ENCODE assay signal across 1 cellular context in the genomic region with DNA sequence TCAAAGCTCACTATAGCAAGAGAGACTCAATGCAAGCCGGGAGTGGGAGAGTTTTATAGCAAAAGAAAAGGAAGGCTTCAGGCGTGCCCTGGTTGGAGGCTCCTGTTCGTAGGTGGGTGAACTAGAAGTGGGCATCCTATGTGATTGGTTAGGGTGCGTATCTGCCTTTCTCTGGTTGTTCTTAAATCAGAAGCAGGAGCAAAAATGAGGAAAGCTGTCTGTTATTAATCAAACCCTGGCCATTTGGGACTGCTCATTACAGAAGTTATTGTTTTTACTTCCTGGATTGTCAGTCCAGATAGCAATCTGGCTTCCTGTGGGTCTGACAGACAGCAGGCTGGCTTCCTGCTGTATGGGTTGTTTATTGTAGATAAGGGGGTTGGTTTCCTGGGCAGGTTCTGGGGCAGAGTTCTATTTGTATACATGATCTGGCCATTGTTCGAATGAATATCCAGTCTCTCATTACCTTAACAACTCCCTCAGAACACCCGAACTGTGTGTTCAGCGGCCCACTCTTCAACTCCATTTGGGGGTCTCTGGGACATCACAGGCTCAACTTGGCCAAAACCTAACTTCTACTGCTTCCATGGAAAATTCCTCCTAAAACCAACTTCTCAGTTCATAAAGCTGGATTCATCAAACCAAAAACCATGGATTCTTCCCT.
TF ChIP-seq lines count a peak whose summit lies in the region.

No MANE protein-coding gene starts in this region.

TF ChIP-seq in K562, 482 proteins besides CTCF, POLR2A, EP300 and RAD21 (continues in another document):
- TF ChIP-seq, protein P1, sequence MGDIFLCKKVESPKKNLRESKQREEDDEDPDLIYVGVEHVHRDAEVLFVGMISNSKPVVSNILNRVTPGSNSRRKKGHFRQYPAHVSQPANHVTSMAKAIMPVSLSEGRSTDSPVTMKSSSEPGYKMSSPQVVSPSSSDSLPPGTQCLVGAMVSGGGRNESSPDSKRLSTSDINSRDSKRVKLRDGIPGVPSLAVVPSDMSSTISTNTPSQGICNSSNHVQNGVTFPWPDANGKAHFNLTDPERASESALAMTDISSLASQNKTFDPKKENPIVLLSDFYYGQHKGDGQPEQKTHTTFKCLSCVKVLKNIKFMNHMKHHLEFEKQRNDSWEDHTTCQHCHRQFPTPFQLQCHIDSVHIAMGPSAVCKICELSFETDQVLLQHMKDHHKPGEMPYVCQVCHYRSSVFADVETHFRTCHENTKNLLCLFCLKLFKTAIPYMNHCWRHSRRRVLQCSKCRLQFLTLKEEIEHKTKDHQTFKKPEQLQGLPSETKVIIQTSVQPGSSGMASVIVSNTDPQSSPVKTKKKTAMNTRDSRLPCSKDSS (IDR thresholded peaks at IDR 0.05; ENCODE audit: low read depth, partially characterized antibody) = peak; percentile 16
- TF ChIP-seq GATAD2B (IDR thresholded peaks at IDR 0.05; ENCODE audit: borderline replicate concordance) (peak; percentile 46; the same call in 1 of the 2 replicates), SMAD1 (IDR thresholded peaks at IDR 0.05; ENCODE audit: low read depth, low read length, partially characterized antibody) (peak; percentile 42), KAT8 (IDR thresholded peaks at IDR 0.05; ENCODE audit: low read depth) (no peak), MTA2 (IDR thresholded peaks at IDR 0.05; ENCODE audit: low read depth) (peak; percentile 45; the same call in 1 of the 2 replicates), TCF7 (IDR thresholded peaks at IDR 0.05; ENCODE audit: borderline replicate concordance) (no peak), LEF1 (IDR thresholded peaks at IDR 0.05) (peak; percentile 72), TRIM28 (IDR thresholded peaks at IDR 0.05) (peak; percentile 91), STAT5A (IDR thresholded peaks at IDR 0.05; ENCODE audit: borderline replicate concordance, low read length) (peak; percentile 52), FOS (IDR thresholded peaks at IDR 0.05; ENCODE audit: extremely low read depth, insufficient read length) (no peak), TRIM24 (IDR thresholded peaks at IDR 0.05) (peak; percentile 57 to 90; a peak in 3 of 4 replicates), GABPB1 (CRISPR knock-in tag; IDR thresholded peaks at IDR 0.05) (peak; percentile 49; the same call in 1 of the 2 replicates), KLF16 (IDR thresholded peaks at IDR 0.05) (0 out of 2 replicates have a peak, but pooled peaks have one; percentile 42), NRF1 (conservative IDR thresholded peaks at IDR 0.05 in 1 of 2, IDR thresholded peaks at IDR 0.05 in 1 of 2) (peak in 1 of 2 experiments; percentile 22; a peak in 1 of 4 replicates), MAZ (CRISPR knock-in tag; conservative IDR thresholded peaks at IDR 0.05 in 1 of 2, IDR thresholded peaks at IDR 0.05 in 1 of 2) (peak in 1 of 2 experiments; percentile 45; a peak in 1 of 4 replicates), ZEB2 (IDR thresholded peaks at IDR 0.05) (peak; percentile 56; the same call in 1 of the 2 replicates), SMARCE1 (IDR thresholded peaks at IDR 0.05) (peak; percentile 71), RBM17 (IDR thresholded peaks at IDR 0.05; ENCODE audit: borderline replicate concordance, low read depth, low read length) (no peak), ETV5 (CRISPR knock-in tag; IDR thresholded peaks at IDR 0.05; ENCODE audit: low read depth) (peak; percentile 94), TAF9B (IDR thresholded peaks at IDR 0.05; ENCODE audit: partially characterized antibody) (peak; percentile 35), SOX6 (IDR thresholded peaks at IDR 0.05) (peak; percentile 95), FOXK2 (conservative IDR thresholded peaks at IDR 0.05 in 1 of 2, IDR thresholded peaks at IDR 0.05 in 1 of 2; ENCODE audit: low read depth in 2 of 2) (peak; percentile 80 to 82), SMAD4 (CRISPR knock-in tag; conservative IDR thresholded peaks at IDR 0.05) (peak; percentile 78), CBX3 (IDR thresholded peaks at IDR 0.05; ENCODE audit: borderline replicate concordance in 1 of 2, low read length in 2 of 2) (peak in 1 of 2 experiments; percentile 63; a peak in 1 of 3 replicates), KLF13 (tag; IDR thresholded peaks at IDR 0.05; ENCODE audit: borderline replicate concordance, low read depth) (0 out of 2 replicates have a peak, but pooled peaks have one; percentile 22), MTA3 (IDR thresholded peaks at IDR 0.05; ENCODE audit: borderline replicate concordance) (peak; percentile 78), FOXJ2 (tag; IDR thresholded peaks at IDR 0.05) (peak; percentile 45; the same call in 1 of the 2 replicates), ELF1 (tag; IDR thresholded peaks at IDR 0.05) (peak; percentile 85), RBM15 (IDR thresholded peaks at IDR 0.05; ENCODE audit: insufficient read depth, low read length) (no peak), SREBF1 (IDR thresholded peaks at IDR 0.05; ENCODE audit: borderline replicate concordance, low read depth, low read length) (no peak)
- TF ChIP-seq, protein P2, sequence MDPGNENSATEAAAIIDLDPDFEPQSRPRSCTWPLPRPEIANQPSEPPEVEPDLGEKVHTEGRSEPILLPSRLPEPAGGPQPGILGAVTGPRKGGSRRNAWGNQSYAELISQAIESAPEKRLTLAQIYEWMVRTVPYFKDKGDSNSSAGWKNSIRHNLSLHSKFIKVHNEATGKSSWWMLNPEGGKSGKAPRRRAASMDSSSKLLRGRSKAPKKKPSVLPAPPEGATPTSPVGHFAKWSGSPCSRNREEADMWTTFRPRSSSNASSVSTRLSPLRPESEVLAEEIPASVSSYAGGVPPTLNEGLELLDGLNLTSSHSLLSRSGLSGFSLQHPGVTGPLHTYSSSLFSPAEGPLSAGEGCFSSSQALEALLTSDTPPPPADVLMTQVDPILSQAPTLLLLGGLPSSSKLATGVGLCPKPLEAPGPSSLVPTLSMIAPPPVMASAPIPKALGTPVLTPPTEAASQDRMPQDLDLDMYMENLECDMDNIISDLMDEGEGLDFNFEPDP (CRISPR knock-in tag; IDR thresholded peaks at IDR 0.05) = no peak
- TF ChIP-seq, protein P3, sequence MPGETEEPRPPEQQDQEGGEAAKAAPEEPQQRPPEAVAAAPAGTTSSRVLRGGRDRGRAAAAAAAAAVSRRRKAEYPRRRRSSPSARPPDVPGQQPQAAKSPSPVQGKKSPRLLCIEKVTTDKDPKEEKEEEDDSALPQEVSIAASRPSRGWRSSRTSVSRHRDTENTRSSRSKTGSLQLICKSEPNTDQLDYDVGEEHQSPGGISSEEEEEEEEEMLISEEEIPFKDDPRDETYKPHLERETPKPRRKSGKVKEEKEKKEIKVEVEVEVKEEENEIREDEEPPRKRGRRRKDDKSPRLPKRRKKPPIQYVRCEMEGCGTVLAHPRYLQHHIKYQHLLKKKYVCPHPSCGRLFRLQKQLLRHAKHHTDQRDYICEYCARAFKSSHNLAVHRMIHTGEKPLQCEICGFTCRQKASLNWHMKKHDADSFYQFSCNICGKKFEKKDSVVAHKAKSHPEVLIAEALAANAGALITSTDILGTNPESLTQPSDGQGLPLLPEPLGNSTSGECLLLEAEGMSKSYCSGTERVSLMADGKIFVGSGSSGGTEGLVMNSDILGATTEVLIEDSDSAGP (CRISPR knock-in tag; IDR thresholded peaks at IDR 0.05) = no peak
- TF ChIP-seq, protein P4, sequence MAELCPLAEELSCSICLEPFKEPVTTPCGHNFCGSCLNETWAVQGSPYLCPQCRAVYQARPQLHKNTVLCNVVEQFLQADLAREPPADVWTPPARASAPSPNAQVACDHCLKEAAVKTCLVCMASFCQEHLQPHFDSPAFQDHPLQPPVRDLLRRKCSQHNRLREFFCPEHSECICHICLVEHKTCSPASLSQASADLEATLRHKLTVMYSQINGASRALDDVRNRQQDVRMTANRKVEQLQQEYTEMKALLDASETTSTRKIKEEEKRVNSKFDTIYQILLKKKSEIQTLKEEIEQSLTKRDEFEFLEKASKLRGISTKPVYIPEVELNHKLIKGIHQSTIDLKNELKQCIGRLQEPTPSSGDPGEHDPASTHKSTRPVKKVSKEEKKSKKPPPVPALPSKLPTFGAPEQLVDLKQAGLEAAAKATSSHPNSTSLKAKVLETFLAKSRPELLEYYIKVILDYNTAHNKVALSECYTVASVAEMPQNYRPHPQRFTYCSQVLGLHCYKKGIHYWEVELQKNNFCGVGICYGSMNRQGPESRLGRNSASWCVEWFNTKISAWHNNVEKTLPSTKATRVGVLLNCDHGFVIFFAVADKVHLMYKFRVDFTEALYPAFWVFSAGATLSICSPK (IDR thresholded peaks at IDR 0.05; ENCODE audit: borderline replicate concordance) = no peak
- TF ChIP-seq, protein P5, sequence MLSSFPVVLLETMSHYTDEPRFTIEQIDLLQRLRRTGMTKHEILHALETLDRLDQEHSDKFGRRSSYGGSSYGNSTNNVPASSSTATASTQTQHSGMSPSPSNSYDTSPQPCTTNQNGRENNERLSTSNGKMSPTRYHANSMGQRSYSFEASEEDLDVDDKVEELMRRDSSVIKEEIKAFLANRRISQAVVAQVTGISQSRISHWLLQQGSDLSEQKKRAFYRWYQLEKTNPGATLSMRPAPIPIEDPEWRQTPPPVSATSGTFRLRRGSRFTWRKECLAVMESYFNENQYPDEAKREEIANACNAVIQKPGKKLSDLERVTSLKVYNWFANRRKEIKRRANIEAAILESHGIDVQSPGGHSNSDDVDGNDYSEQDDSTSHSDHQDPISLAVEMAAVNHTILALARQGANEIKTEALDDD (IDR thresholded peaks at IDR 0.05) = peak; percentile 55; the same call in 1 of the 2 replicates
- TF ChIP-seq, protein P6, sequence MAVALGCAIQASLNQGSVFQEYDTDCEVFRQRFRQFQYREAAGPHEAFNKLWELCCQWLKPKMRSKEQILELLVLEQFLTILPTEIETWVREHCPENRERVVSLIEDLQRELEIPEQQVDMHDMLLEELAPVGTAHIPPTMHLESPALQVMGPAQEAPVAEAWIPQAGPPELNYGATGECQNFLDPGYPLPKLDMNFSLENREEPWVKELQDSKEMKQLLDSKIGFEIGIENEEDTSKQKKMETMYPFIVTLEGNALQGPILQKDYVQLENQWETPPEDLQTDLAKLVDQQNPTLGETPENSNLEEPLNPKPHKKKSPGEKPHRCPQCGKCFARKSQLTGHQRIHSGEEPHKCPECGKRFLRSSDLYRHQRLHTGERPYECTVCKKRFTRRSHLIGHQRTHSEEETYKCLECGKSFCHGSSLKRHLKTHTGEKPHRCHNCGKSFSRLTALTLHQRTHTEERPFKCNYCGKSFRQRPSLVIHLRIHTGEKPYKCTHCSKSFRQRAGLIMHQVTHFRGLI (CRISPR knock-in tag; IDR thresholded peaks at IDR 0.05) = no peak
- TF ChIP-seq, protein P7, sequence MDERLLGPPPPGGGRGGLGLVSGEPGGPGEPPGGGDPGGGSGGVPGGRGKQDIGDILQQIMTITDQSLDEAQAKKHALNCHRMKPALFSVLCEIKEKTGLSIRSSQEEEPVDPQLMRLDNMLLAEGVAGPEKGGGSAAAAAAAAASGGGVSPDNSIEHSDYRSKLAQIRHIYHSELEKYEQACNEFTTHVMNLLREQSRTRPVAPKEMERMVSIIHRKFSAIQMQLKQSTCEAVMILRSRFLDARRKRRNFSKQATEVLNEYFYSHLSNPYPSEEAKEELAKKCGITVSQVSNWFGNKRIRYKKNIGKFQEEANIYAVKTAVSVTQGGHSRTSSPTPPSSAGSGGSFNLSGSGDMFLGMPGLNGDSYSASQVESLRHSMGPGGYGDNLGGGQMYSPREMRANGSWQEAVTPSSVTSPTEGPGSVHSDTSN (CRISPR knock-in tag; IDR thresholded peaks at IDR 0.05; ENCODE audit: low read depth) = peak; percentile 54
- TF ChIP-seq, protein P7 (tag; conservative IDR thresholded peaks at IDR 0.05; ENCODE audit: low read depth) = peak; percentile 77
- TF ChIP-seq, protein P8, sequence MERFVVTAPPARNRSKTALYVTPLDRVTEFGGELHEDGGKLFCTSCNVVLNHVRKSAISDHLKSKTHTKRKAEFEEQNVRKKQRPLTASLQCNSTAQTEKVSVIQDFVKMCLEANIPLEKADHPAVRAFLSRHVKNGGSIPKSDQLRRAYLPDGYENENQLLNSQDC (CRISPR knock-in tag; IDR thresholded peaks at IDR 0.05) = no peak
- TF ChIP-seq, protein P9, sequence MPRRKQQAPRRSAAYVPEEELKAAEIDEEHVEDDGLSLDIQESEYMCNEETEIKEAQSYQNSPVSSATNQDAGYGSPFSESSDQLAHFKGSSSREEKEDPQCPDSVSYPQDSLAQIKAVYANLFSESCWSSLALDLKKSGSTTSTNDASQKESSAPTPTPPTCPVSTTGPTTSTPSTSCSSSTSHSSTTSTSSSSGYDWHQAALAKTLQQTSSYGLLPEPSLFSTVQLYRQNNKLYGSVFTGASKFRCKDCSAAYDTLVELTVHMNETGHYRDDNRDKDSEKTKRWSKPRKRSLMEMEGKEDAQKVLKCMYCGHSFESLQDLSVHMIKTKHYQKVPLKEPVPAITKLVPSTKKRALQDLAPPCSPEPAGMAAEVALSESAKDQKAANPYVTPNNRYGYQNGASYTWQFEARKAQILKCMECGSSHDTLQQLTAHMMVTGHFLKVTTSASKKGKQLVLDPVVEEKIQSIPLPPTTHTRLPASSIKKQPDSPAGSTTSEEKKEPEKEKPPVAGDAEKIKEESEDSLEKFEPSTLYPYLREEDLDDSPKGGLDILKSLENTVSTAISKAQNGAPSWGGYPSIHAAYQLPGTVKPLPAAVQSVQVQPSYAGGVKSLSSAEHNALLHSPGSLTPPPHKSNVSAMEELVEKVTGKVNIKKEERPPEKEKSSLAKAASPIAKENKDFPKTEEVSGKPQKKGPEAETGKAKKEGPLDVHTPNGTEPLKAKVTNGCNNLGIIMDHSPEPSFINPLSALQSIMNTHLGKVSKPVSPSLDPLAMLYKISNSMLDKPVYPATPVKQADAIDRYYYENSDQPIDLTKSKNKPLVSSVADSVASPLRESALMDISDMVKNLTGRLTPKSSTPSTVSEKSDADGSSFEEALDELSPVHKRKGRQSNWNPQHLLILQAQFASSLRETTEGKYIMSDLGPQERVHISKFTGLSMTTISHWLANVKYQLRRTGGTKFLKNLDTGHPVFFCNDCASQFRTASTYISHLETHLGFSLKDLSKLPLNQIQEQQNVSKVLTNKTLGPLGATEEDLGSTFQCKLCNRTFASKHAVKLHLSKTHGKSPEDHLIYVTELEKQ (CRISPR knock-in tag; IDR thresholded peaks at IDR 0.05) = no peak
- TF ChIP-seq, protein P10, sequence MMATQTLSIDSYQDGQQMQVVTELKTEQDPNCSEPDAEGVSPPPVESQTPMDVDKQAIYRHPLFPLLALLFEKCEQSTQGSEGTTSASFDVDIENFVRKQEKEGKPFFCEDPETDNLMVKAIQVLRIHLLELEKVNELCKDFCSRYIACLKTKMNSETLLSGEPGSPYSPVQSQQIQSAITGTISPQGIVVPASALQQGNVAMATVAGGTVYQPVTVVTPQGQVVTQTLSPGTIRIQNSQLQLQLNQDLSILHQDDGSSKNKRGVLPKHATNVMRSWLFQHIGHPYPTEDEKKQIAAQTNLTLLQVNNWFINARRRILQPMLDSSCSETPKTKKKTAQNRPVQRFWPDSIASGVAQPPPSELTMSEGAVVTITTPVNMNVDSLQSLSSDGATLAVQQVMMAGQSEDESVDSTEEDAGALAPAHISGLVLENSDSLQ (IDR thresholded peaks at IDR 0.05) = peak; percentile 95
- TF ChIP-seq, protein P11, sequence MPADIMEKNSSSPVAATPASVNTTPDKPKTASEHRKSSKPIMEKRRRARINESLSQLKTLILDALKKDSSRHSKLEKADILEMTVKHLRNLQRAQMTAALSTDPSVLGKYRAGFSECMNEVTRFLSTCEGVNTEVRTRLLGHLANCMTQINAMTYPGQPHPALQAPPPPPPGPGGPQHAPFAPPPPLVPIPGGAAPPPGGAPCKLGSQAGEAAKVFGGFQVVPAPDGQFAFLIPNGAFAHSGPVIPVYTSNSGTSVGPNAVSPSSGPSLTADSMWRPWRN (IDR thresholded peaks at IDR 0.05; ENCODE audit: low read depth) = peak; percentile 62; the same call in 1 of the 2 replicates
